In genomic region chr7:83101540-83101939, GRCh38 we compare ENCODE assay signal across 13 cellular contexts.
DNase-seq lines count a peak whose midpoint lies in the region; ATAC-seq and TF ChIP-seq lines count a peak whose summit lies in the region.
"Had no signal": no experiment of that assay in that cellular context is flagged by ENCODE, and none has a peak within 500 bp of the region (broad histone marks: within the 10 kb centered on the region; RNA-seq: fewer than 3 reads in every experiment).

No MANE protein-coding gene starts in this region.

- H3K9me2 ChIP-seq in HCT116 (ENCODE audit: insufficient read depth), result no peaks in the 10 kb centered on the region

- no TSS peak for BruUV-seq in HCT116 (replicated peaks; lab: Mats Ljungman, UMichigan)

- no peaks in the 10 kb centered on the region for H4K20me1 ChIP-seq in HCT116 (ENCODE audit: insufficient read depth)
- H4K20me1 ChIP-seq: BLaER1 had no signal

- H3K27ac ChIP-seq in HCT116 (ENCODE audit: low read depth, low read length), result no peak overlapping the region
- H3K27ac ChIP-seq: A549, BLaER1 had no signal

- no peak overlapping the region for H3K9ac ChIP-seq in HCT116 (ENCODE audit: low read length)
- H3K9ac ChIP-seq: BLaER1 had no signal

- no peaks in the 10 kb centered on the region for H3K4me1 ChIP-seq in HCT116 (ENCODE audit: control insufficient read depth in 1 of 2, insufficient read depth in 2 of 2, low read length in 2 of 2)
- H3K4me1 ChIP-seq: A549 had no signal

- H3K36me3 ChIP-seq in HCT116 (ENCODE audit: control insufficient read depth in 1 of 2, insufficient read depth in 2 of 2, low read length in 2 of 2), result no peaks in the 10 kb centered on the region
- H3K36me3 ChIP-seq: BLaER1 had no signal

- intact Hi-C loops in HCT116 (cut with micrococcal nuclease), result no loop called here

- POLR2A ChIA-PET in HCT116 (lab: Charles Lee), result no interaction called here

- H3K9me3 ChIP-seq in HCT116 (ENCODE audit: control insufficient read depth in 1 of 2, insufficient read depth in 1 of 2, low read depth in 1 of 2, low read length in 2 of 2), result no peaks in the 10 kb centered on the region
- H3K9me3 ChIP-seq: A549, BLaER1 had no signal

- TF ChIP-seq RAD21 in HCT116 (IDR thresholded peaks at IDR 0.05; ENCODE audit: low read depth), result no peak

- no peaks in the 10 kb centered on the region for H3K27me3 ChIP-seq in HCT116 (ENCODE audit: insufficient read depth, low read length)
- H3K27me3 ChIP-seq: BLaER1 had no signal

- peak overlapping the region; percentile 32 for H2AFZ ChIP-seq in HCT116 (ENCODE audit: low read depth, low read length, poor library complexity, severe bottlenecking)

- no peak overlapping the region for H3K4me3 ChIP-seq in HCT116 (replicated peaks in 1 of 2; ENCODE audit: low read depth in 1 of 2, low read length in 2 of 2)
- H3K4me3 ChIP-seq: A549, BLaER1, GM12878 had no signal

- RAD21 ChIA-PET in HCT116 (lab: Charles Lee; ENCODE audit: low non-redundant PET in 1 of 2, low total read pairs in 2 of 2, uncharacterized antibody in 2 of 2, unreplicated experiment in 2 of 2), result no interaction called here

- no peak for TF ChIP-seq CTCF in HCT116 (IDR thresholded peaks at IDR 0.05 in 2 of 3, conservative IDR thresholded peaks at IDR 0.05 in 1 of 3; ENCODE audit: borderline replicate concordance in 1 of 3, insufficient read depth in 1 of 3, low read depth in 2 of 3, low read length in 2 of 3)

- no peak overlapping the region for H3K4me2 ChIP-seq in HCT116 (ENCODE audit: low read length)
- H3K4me2 ChIP-seq: A549, BLaER1 had no signal

- H3K79me2 ChIP-seq in HCT116 (ENCODE audit: insufficient read depth, low read length), result no peaks in the 10 kb centered on the region

- ATAC-seq in HCT116 (no peak), GM18870 (IDR thresholded peaks at IDR 0.05; ENCODE audit: unreplicated experiment) (no peak), GM18502 (IDR thresholded peaks at IDR 0.05; ENCODE audit: poor library complexity, unreplicated experiment) (no peak)
- ATAC-seq: A549, GM12878 had no signal

- no peak for TF ChIP-seq POLR2A in HCT116 (IDR thresholded peaks at IDR 0.05; ENCODE audit: borderline replicate concordance, extremely low read depth, insufficient read depth, insufficient read length)

- peak; percentile 10 for DNase-seq in Ammon's horn (ENCODE audit: low spot score)
- no peak for DNase-seq in HCT116 (ENCODE audit: low read depth, low spot score)
- DNase-seq in cerebellum (ENCODE audit: low spot score), result peak; percentile 59
- DNase-seq in superior temporal gyrus (ENCODE audit: extremely low spot score), result peak; percentile 59
- DNase-seq: CD8-positive, alpha-beta memory T cell; HCEC 1CT; IMR-90; KBM-7 had no signal

- CTCF ChIA-PET in HCT116 (lab: Charles Lee), result no interaction called here

TF ChIP-seq in HCT116, 20 proteins besides CTCF, POLR2A, EP300 and RAD21:
- no peak for TF ChIP-seq SP1 (IDR thresholded peaks at IDR 0.05; ENCODE audit: low read depth)
TF ChIP-seq in HCT116: peak in this region for 0.
